Comparison of ENCODE assay signal across 8 cellular contexts in the genomic region with DNA sequence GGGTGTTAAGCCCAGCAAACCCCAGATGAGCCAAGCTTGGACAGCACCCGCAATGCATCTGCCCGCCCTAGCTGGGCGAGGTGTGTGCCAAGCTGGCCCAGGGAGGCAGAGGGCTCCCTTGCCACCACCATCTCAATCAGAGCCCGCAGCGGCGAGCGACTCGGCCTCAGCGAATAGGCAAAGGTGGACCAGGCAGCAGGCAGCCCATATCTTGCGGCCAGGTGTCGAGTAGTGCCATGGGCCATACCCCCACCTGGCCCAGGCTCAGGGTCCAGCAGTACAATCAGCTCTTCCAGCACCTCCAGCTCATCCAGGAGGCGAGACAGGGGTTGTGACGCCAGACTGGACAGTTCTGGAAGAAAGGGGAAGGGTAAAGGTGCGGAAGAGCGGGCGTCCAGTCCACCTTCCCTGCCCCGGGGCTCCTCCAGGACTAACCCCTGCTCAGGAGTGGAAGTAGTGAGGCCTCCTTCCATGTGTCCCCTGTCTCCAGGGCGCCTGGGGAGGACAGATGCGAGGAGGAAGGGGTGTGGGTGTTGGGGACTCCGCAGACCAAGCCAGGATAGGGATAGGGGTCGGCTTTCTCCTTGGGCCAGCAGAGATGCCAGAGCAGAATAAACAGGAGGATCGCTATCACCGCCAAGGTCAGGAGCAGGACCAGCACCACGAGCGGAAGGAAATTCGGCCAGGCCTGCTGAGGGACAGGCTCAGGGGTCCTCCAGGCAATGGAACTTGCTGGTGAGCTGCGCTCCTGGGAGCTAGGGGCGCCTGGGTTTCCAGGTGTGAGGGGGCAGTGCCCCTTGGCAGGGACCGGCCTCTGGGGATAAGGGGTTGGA. TPM values are rescaled to one million over a fixed set of nuclear protein-coding genes. Genes with fewer than 3 reads are reported as not detected.
DNase-seq lines count a peak whose midpoint lies in the region; ATAC-seq and TF ChIP-seq lines count a peak whose summit lies in the region.

No MANE protein-coding gene starts in this region.

- H3K9me3 ChIP-seq in SU-DHL-6 (ENCODE audit: insufficient read depth, low read length) = no peaks in the 10 kb centered on the region
- no peaks in the 10 kb centered on the region for H3K9me3 ChIP-seq in gastroesophageal sphincter

- no peak for TF ChIP-seq CTCF in SU-DHL-6 (IDR thresholded peaks at IDR 0.05; ENCODE audit: insufficient read depth, low read length, poor library complexity, severe bottlenecking)
- TF ChIP-seq CTCF in gastroesophageal sphincter (IDR thresholded peaks at IDR 0.05) = no peak

- TF ChIP-seq POLR2A in gastroesophageal sphincter (IDR thresholded peaks at IDR 0.05) = no peak

- H3K4me3 ChIP-seq in H7 (ENCODE audit: insufficient read depth, low read depth, low read length) (peak overlapping the region; percentile 69), SU-DHL-6 (ENCODE audit: insufficient read depth, low read length, poor library complexity, severe bottlenecking) (peak overlapping the region; percentile 69), gastroesophageal sphincter (peak overlapping the region; percentile 36 to 60), skeletal muscle cell (ENCODE audit: low read depth, low read length) (peak overlapping the region; percentile 64)

- H3K9me2 ChIP-seq in SU-DHL-6 (replicated peaks; ENCODE audit: insufficient read depth, low read length) = no peaks in the 10 kb centered on the region

- H3K4me2 ChIP-seq in SU-DHL-6 (ENCODE audit: low read depth, low read length, poor library complexity, severe bottlenecking) = peak overlapping the region; percentile 89

- TF ChIP-seq EP300 in gastroesophageal sphincter (IDR thresholded peaks at IDR 0.05) = no peak

- H3K9ac ChIP-seq in SU-DHL-6 (ENCODE audit: low read length) = peak overlapping the region; percentile 60

- H3K36me3 ChIP-seq in H7 (replicated peaks; ENCODE audit: control insufficient read depth, insufficient read depth, low read length) (peaks cover 22% of the 10 kb centered on the region), SU-DHL-6 (ENCODE audit: low read length) (no peaks in the 10 kb centered on the region), gastroesophageal sphincter (peaks cover 0 to 64% of the 10 kb centered on the region in 2 donors)

- 49% methylated on average over 11 of the region's 29 CpGs; no CpG with 5 or more reads in 1 of the 2 donors for WGBS in gastroesophageal sphincter (ENCODE audit: low coverage in 1 of 2), 2 donors

- DNase-seq in H7 = peak; percentile 72
- no peak for DNase-seq in skeletal muscle cell (ENCODE audit: low read depth)
- no peak for DNase-seq in NCI-H510A treated with DMSO at 0.1 percent for 48 hours (lab: John Stamatoyannopoulos, UW)
- DNase-seq in NCI-H2081 treated with DMSO at 0.1 percent for 48 hours (lab: John Stamatoyannopoulos, UW) = no peak
- no peak for DNase-seq in NCI-H345 (lab: John Stamatoyannopoulos, UW)

- ATAC-seq in gastroesophageal sphincter = no peak
- no peak for ATAC-seq in GM19455 (IDR thresholded peaks at IDR 0.05; ENCODE audit: unreplicated experiment)

- H4K20me1 ChIP-seq in SU-DHL-6 (ENCODE audit: low read depth, low read length) = no peaks in the 10 kb centered on the region

- peaks cover 13% of the 10 kb centered on the region for H3F3A ChIP-seq in SU-DHL-6 (ENCODE audit: insufficient read depth)

- peaks cover 0 to 46% (median 13%) of the 10 kb centered on the region in 3 donors for H3K4me1 ChIP-seq in gastroesophageal sphincter

- H3K27ac ChIP-seq in SU-DHL-6 (ENCODE audit: low read depth, low read length) (no peak overlapping the region), gastroesophageal sphincter (peak overlapping the region; percentile 40 to 91 (median 87))

- no peak overlapping the region for H2AFZ ChIP-seq in SU-DHL-6 (ENCODE audit: low read depth, low read length, severe bottlenecking)

- H3K27me3 ChIP-seq in H7 (ENCODE audit: control insufficient read depth, insufficient read depth, low read length) (no peaks in the 10 kb centered on the region), SU-DHL-6 (ENCODE audit: low read length) (no peaks in the 10 kb centered on the region), gastroesophageal sphincter (no peaks in the 10 kb centered on the region)

- no peaks in the 10 kb centered on the region for H3K79me2 ChIP-seq in SU-DHL-6 (ENCODE audit: insufficient read depth, low read length)

RNA-seq across cellular contexts. Expression of gene IGFLR1, which starts 2.8 kb away (rescaled TPM):
- 11.5 and 15.2 TPM in 2 replicates for total RNA-seq in H7 (2014; rRNA removed; shearing (Covaris generic))
- 10 to 100 TPM in 1 of 4 donors, 1 to 10 TPM in 3; 4.6 to 14.3 (median 6.7) TPM for total RNA-seq in gastroesophageal sphincter

RNA-seq across cellular contexts. Expression of gene U2AF1L4, which starts 5.7 kb away (rescaled TPM):
- total RNA-seq in H7 (2014; rRNA removed; shearing (Covaris generic)) = 11.6 and 13.4 TPM in 2 replicates
- total RNA-seq in gastroesophageal sphincter = 10 to 100 TPM in 3 of 4 donors, 1 to 10 TPM in 1; 7.5 to 29.3 (median 23.7) TPM

RNA-seq across cellular contexts. Expression of gene PSENEN, which starts 6.0 kb away (rescaled TPM):
- total RNA-seq in H7 (2014; rRNA removed; shearing (Covaris generic)) = 53.2 and 58.6 TPM in 2 replicates
- total RNA-seq in gastroesophageal sphincter = 10 to 100 TPM; 20.4 to 35.7 (median 29.5) TPM

RNA-seq across cellular contexts. Expression of gene LIN37, which starts 8.9 kb away (rescaled TPM):
- 5.0 and 17.2 TPM in 2 replicates for total RNA-seq in H7 (2014; rRNA removed; shearing (Covaris generic))
- total RNA-seq in gastroesophageal sphincter = 10 to 100 TPM; 14.4 to 29.4 (median 18.7) TPM

RNA-seq across cellular contexts. Expression of gene HSPB6, which starts 17.3 kb away (rescaled TPM):
- total RNA-seq in H7 (2014; rRNA removed; shearing (Covaris generic)) = 0.48 and 1.4 TPM in 2 replicates
- 100 to 1,000 TPM in 2 of 4 donors, 10 to 100 TPM in 2; 44.9 to 119 (median 96.6) TPM for total RNA-seq in gastroesophageal sphincter
